In the genomic region with DNA sequence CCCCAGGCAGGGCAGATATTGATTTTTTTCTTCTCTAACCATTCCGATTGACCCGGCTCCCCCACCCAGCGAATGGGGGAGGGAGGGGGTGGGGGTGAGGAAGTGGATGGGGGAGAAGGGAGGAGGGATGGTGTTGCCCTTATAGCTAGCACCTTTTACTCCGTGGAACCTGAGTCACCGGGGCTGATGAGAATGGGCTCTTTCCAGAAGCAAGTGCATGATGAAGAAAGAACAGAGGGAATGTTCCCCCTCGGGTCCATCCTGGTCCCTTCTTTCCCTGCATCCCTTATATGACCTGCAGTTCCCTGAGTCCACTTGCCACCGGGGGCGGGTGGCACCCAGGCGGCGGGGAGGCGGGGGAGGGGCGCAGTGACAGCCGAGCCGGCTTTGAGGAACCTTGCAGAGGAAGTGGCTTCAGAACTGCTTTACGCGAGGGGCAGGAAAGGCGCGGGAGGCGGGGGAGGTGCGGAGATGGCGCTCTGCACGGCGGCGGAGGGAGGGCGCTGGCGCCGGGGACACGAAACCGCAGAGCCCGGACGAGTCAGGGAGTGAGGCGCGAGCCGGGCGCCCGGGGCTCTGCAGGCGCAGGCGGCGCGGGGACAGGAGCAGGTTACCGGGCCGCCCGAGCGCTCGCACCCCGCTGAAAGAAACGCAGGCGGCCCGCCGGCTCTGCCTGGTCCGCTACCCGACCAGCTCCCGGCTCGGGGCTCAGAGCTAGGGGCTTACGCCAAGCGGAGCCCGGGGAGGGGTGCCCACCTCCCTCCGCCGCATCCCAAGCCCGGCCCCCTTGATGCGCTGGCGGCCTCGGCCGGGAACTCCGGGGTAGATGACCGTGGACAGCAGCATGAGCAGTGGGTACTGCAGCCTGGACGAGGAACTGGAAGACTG, we compare ENCODE assay signal across 8 cellular contexts. TPM values are rescaled to one million over a fixed set of nuclear protein-coding genes. Genes with fewer than 3 reads are reported as not detected.
A peak's percentile ranks its signal among the peaks of the same experiment; 100 is the strongest.
DNase-seq lines count a peak whose midpoint lies in the region; ATAC-seq and TF ChIP-seq lines count a peak whose summit lies in the region.

No MANE protein-coding gene starts in this region.

- no peak for TF ChIP-seq POLR2A in IMR-90 (IDR thresholded peaks at IDR 0.05; ENCODE audit: low read depth, low read length)
- no peak for TF ChIP-seq POLR2A in testis (IDR thresholded peaks at IDR 0.05)

- peak overlapping the region; percentile 41; the same call in 1 of the 2 replicates for H3K23ac ChIP-seq in IMR-90 (ENCODE audit: low read depth, low read length)

- H3K14ac ChIP-seq in IMR-90 (replicated peaks; ENCODE audit: low read depth, low read length): 0 out of 2 replicates have a peak overlapping the region, but pooled peaks have one; percentile 4

- no peak for TF ChIP-seq CTCF in CD4-positive, alpha-beta T cell (IDR thresholded peaks at IDR 0.05)
- no peak for TF ChIP-seq CTCF in IMR-90 (conservative IDR thresholded peaks at IDR 0.05; ENCODE audit: low read depth, low read length)
- TF ChIP-seq CTCF in testis (IDR thresholded peaks at IDR 0.05): no peak

- CTCF ChIA-PET in CD4-positive, alpha-beta T cell (lab: Charles Lee): interaction anchor here (0.9 to 15.8 kb wide), 5 partner anchors 11 to 55 kb away, joined by 3 to 236 read pairs (median 11); a partner anchor contains a TSS
- CTCF ChIA-PET in IMR-90 (lab: Yijun Ruan, JAX): no interaction called here

- H3K36me3 ChIP-seq in IMR-90 (ENCODE audit: control insufficient read depth, insufficient read depth, low read length) (no peaks in the 10 kb centered on the region), testis (ENCODE audit: low read depth, missing control alignments) (no peaks in the 10 kb centered on the region)

- 0% methylated on average over 14 of the region's 67 CpGs; no CpG with 5 or more reads in 1 of the 2 experiments for WGBS in IMR-90 (ENCODE audit: extremely low coverage in 2 of 2, insufficient read length in 1 of 2), 2 experiments
- 2 to 16% methylated on average over 7 to 65 of the region's 67 CpGs for WGBS in testis, 2 donors

- H3K4me1 ChIP-seq in IMR-90 (ENCODE audit: control insufficient read depth, insufficient read depth, low read length): peaks cover 4% of the 10 kb centered on the region; the same call in 1 of the 2 replicates
- H3K4me1 ChIP-seq in testis: peaks cover 31% of the 10 kb centered on the region

- H3K4me3 Mint-ChIP-seq in CD4-positive, alpha-beta T cell: peak overlapping the region; percentile 97

- no peaks in the 10 kb centered on the region for H3K9me3 Mint-ChIP-seq in CD4-positive, alpha-beta T cell

- H3K36me3 Mint-ChIP-seq in CD4-positive, alpha-beta T cell (ENCODE audit: low read depth): peaks cover 56% of the 10 kb centered on the region

- peak overlapping the region; percentile 99 for H3K27ac ChIP-seq in CD4-positive, alpha-beta T cell (ENCODE audit: low read depth, low read length)
- H3K27ac ChIP-seq in IMR-90 (ENCODE audit: insufficient read depth, low read length) (no peak overlapping the region), testis (peak overlapping the region in 1 of 2 donors; percentile 34)

- H4K5ac ChIP-seq in IMR-90 (ENCODE audit: low read depth, low read length): no peak overlapping the region

- H3K9ac ChIP-seq in IMR-90 (ENCODE audit: low read depth, low read length): no peak overlapping the region

- no peaks in the 10 kb centered on the region for H3K9me3 ChIP-seq in CD4-positive, alpha-beta T cell (ENCODE audit: control insufficient read depth, low read length)
- H3K9me3 ChIP-seq in IMR-90 (ENCODE audit: control insufficient read depth, insufficient read depth, low read length) (no peaks in the 10 kb centered on the region), testis (no peaks in the 10 kb centered on the region)

- no peak overlapping the region for H4K8ac ChIP-seq in IMR-90 (ENCODE audit: low read depth in 2 of 2, low read length in 2 of 2)

- TF ChIP-seq RAD21 in IMR-90 (IDR thresholded peaks at IDR 0.05; ENCODE audit: low read length): no peak

- no peak overlapping the region for H3K18ac ChIP-seq in IMR-90 (ENCODE audit: low read depth, low read length)

- H2AK9ac ChIP-seq in IMR-90 (replicated peaks; ENCODE audit: low read depth, low read length, poor library complexity): peak overlapping the region; percentile 4

- peak overlapping the region; percentile 86 for H3K27ac Mint-ChIP-seq in CD4-positive, alpha-beta T cell

- peak overlapping the region; percentile 83 for H2AFZ ChIP-seq in IMR-90 (replicated peaks; ENCODE audit: low read length, poor library complexity)

- peaks cover 7% of the 10 kb centered on the region; the same call in 1 of the 2 replicates for H3K9me1 ChIP-seq in IMR-90 (ENCODE audit: insufficient read depth, low read length)

- ATAC-seq in CD4-positive, alpha-beta T cell (ENCODE audit: poor library complexity): peak; percentile 69
- peak; percentile 38 for ATAC-seq in GM21360 (IDR thresholded peaks at IDR 0.05; ENCODE audit: unreplicated experiment)
- peak; percentile 94 for ATAC-seq in IMR-90 (ENCODE audit: low read depth)

- dilution Hi-C loops in IMR-90 (cut with HindIII; ENCODE audit: low sequenced_read_pairs, unreplicated experiment): no loop called here

- H3K4me1 Mint-ChIP-seq in CD4-positive, alpha-beta T cell (ENCODE audit: low read depth): peaks cover 86% of the 10 kb centered on the region

- H3K27me3 Mint-ChIP-seq in CD4-positive, alpha-beta T cell: no peaks in the 10 kb centered on the region

- H2BK15ac ChIP-seq in IMR-90 (ENCODE audit: low read depth, low read length): no peak overlapping the region

- H3K56ac ChIP-seq in IMR-90 (ENCODE audit: extremely low read depth, insufficient read depth, low read length): no peak overlapping the region

- no peak overlapping the region for H2BK120ac ChIP-seq in IMR-90 (ENCODE audit: low read depth, low read length)

- peak overlapping the region; percentile 40 for H3K4me3 ChIP-seq in IMR-90 (ENCODE audit: insufficient read depth, low read depth, low read length)
- H3K4me3 ChIP-seq in testis: peak overlapping the region; percentile 37 to 63

- peak; percentile 72 to 92 (median 87) for DNase-seq in CD4-positive, alpha-beta T cell
- DNase-seq in IMR-90: peak; percentile 38
- peak; percentile 64 for DNase-seq in SIG-M5 (lab: John Stamatoyannopoulos, UW)
- peak; percentile 90 for DNase-seq in activated gamma-delta T cell (lab: John Stamatoyannopoulos, UW)
- DNase-seq in globus pallidus (ENCODE audit: low spot score): peak; percentile 57
- peak; percentile 62 for DNase-seq in occipital lobe (lab: John Stamatoyannopoulos, UW)
- peak; percentile 79 for DNase-seq in testis

- POLR2A ChIA-PET in CD4-positive, alpha-beta T cell (lab: Charles Lee): interaction anchor here (1.0 to 8.1 kb wide), 11 partner anchors 9 to 355 kb away, joined by 3 to 135 read pairs (median 10); a partner anchor contains a TSS
- POLR2A ChIA-PET in IMR-90 (lab: Charles Lee; ENCODE audit: unreplicated experiment): no interaction called here

- in situ Hi-C loops in IMR-90 (cut with MboI; ENCODE audit: low sequenced_read_pairs): no loop called here

- no peak overlapping the region for H3K4ac ChIP-seq in IMR-90 (ENCODE audit: low read depth, low read length)

- no peak overlapping the region for H2BK5ac ChIP-seq in IMR-90 (ENCODE audit: low read depth, low read length, poor library complexity, severe bottlenecking)

- no peak overlapping the region for H2BK20ac ChIP-seq in IMR-90 (ENCODE audit: low read depth, low read length)

- H3K4me2 ChIP-seq in IMR-90 (ENCODE audit: low read depth, low read length): peak overlapping the region; percentile 75

- intact Hi-C loops in CD4-positive, alpha-beta T cell (cut with DNase I, micrococcal nuclease): loop anchor here (1.0 to 5.0 kb wide), 4 partner anchors 12 to 360 kb away; no protein-coding TSS in a partner anchor
- intact Hi-C loops in IMR-90 (cut with micrococcal nuclease) (no loop called here), testis (cut with DNase I; ENCODE audit: low total_unique reads) (no loop called here)

- no TSS peak for BruUV-seq in IMR-90 (replicated peaks; lab: Mats Ljungman, UMichigan)

- H3K27me3 ChIP-seq in CD4-positive, alpha-beta T cell (ENCODE audit: control insufficient read depth, insufficient read depth, low read length): no peaks in the 10 kb centered on the region
- H3K27me3 ChIP-seq in IMR-90 (ENCODE audit: control insufficient read depth, insufficient read depth, low read length): peaks cover 7% of the 10 kb centered on the region
- H3K27me3 ChIP-seq in testis: no peaks in the 10 kb centered on the region

- H2AK5ac ChIP-seq in IMR-90 (ENCODE audit: low read depth, low read length): no peak overlapping the region

- H3K79me1 ChIP-seq in IMR-90 (ENCODE audit: low read depth in 1 of 2, low read length in 2 of 2): no peaks in the 10 kb centered on the region

- no peak overlapping the region for H4K91ac ChIP-seq in IMR-90 (ENCODE audit: insufficient read depth, low read depth, low read length)

- H4K20me1 ChIP-seq in IMR-90 (ENCODE audit: insufficient read depth, low read length): 0 out of 2 replicates have a peak, but pooled peaks cover 12% of the 10 kb centered on the region

TF ChIP-seq in IMR-90, 13 proteins besides CTCF, POLR2A, EP300 and RAD21:
- TF ChIP-seq CEBPB (IDR thresholded peaks at IDR 0.05; ENCODE audit: low read depth, low read length): no peak

RNA-seq across cellular contexts. Expression of a gene that starts 49.7 kb away (rescaled TPM):
- total RNA-seq in CD4-positive, alpha-beta T cell: 100 to 1,000 TPM; 153 to 156 TPM
- total RNA-seq in IMR-90 (2012; rRNA removed) (0.18 and 0.56 TPM in 2 replicates), occipital lobe (0.62 TPM), testis (1 to 10 TPM; 4.3 to 8.4 TPM)
- polyA plus RNA-seq in IMR-90 (2012; rRNA removed) (1.1 TPM in 2 replicates), testis (ENCODE audit: insufficient read depth, low read depth, low replicate concordance) (5.9 TPM)
- polyA plus RNA-seq in IMR-90 (2012; cell fraction: cytosol; rRNA removed): 0.39 and 1.2 TPM in 2 replicates
- polyA plus RNA-seq in IMR-90 (2012; cell fraction: nucleus; rRNA removed; ENCODE audit: low replicate concordance): 2.3 and 3.2 TPM in 2 replicates

RNA-seq across cellular contexts. Expression of a gene that starts 55.3 kb away (rescaled TPM):
- total RNA-seq in CD4-positive, alpha-beta T cell: 10 to 100 TPM; 48.9 to 51.6 TPM
- total RNA-seq in IMR-90 (2012; rRNA removed) (51.7 and 69.4 TPM in 2 replicates), occipital lobe (12.5 TPM), testis (10 to 100 TPM; 54.8 to 59.4 TPM)
- polyA plus RNA-seq in IMR-90 (2012; rRNA removed) (58.7 and 64.3 TPM in 2 replicates), testis (ENCODE audit: insufficient read depth, low read depth, low replicate concordance) (65.3 TPM)
- polyA plus RNA-seq in IMR-90 (2012; cell fraction: cytosol; rRNA removed): 39.4 and 47.6 TPM in 2 replicates
- polyA plus RNA-seq in IMR-90 (2012; cell fraction: nucleus; rRNA removed; ENCODE audit: low replicate concordance): 35.3 and 72.9 TPM in 2 replicates

Comparison
In these comparisons a context has a peak if more than half of its experiments do, and no peak if none do; other contexts are left out.
1. ATAC-seq: peak in every context shown above with its lines; median percentile 94 in IMR-90; 69 in CD4-positive, alpha-beta T cell; 38 in GM21360.
2. DNase-seq: peak in every context shown above with its lines; median percentile 90 in activated gamma-delta T cell; 87 in CD4-positive, alpha-beta T cell; 79 in testis; 64 in SIG-M5; 62 in occipital lobe; 57 in globus pallidus; 38 in IMR-90.
3. RNA of a gene that starts 49.7 kb away (total RNA-seq): 153 to 156 TPM in CD4-positive, alpha-beta T cell; 4.3 to 8.4 TPM in testis, 0.62 TPM in occipital lobe (single experiment) and 0.18 to 0.56 TPM in IMR-90; every median in the first group is over 10 times any median in the second.
4. intact Hi-C loops: an anchor here in CD4-positive, alpha-beta T cell (1.0 to 5.0 kb wide); none called in IMR-90 and testis.